1 cellular context compared by ENCODE assay signal in the genomic region with DNA sequence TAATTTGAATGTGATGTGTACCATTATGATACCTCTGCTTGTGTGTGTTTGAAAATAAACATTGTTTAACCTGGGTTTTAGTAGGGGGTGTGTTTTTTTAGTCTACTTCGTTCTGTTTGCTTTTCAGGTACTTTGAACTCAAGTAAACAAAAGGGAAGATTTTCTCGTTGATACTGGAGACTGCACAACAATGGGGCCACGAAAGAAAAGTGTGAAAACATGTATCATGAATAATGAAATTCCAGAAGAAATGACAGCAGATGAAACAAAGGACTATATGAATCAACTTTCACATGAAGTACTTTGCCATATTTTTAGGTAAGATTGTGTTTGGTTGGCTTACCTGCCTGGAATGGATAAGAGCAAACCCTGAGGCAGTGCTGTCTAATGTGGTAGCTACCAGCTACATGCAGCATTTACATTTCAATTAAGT.
TF ChIP-seq lines count a peak whose summit lies in the region.

No MANE protein-coding gene starts in this region.

TF ChIP-seq in HepG2, 621 proteins besides CTCF, POLR2A, EP300 and RAD21 (continued from another document and continues in another):
- TF ChIP-seq, protein P1, sequence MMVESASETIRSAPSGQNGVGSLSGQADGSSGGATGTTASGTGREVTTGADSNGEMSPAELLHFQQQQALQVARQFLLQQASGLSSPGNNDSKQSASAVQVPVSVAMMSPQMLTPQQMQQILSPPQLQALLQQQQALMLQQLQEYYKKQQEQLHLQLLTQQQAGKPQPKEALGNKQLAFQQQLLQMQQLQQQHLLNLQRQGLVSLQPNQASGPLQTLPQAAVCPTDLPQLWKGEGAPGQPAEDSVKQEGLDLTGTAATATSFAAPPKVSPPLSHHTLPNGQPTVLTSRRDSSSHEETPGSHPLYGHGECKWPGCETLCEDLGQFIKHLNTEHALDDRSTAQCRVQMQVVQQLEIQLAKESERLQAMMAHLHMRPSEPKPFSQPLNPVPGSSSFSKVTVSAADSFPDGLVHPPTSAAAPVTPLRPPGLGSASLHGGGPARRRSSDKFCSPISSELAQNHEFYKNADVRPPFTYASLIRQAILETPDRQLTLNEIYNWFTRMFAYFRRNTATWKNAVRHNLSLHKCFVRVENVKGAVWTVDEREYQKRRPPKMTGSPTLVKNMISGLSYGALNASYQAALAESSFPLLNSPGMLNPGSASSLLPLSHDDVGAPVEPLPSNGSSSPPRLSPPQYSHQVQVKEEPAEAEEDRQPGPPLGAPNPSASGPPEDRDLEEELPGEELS (CRISPR knock-in tag; IDR thresholded peaks at IDR 0.05) = peak; percentile 93
- TF ChIP-seq, protein P2, sequence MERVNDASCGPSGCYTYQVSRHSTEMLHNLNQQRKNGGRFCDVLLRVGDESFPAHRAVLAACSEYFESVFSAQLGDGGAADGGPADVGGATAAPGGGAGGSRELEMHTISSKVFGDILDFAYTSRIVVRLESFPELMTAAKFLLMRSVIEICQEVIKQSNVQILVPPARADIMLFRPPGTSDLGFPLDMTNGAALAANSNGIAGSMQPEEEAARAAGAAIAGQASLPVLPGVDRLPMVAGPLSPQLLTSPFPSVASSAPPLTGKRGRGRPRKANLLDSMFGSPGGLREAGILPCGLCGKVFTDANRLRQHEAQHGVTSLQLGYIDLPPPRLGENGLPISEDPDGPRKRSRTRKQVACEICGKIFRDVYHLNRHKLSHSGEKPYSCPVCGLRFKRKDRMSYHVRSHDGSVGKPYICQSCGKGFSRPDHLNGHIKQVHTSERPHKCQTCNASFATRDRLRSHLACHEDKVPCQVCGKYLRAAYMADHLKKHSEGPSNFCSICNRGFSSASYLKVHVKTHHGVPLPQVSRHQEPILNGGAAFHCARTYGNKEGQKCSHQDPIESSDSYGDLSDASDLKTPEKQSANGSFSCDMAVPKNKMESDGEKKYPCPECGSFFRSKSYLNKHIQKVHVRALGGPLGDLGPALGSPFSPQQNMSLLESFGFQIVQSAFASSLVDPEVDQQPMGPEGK (CRISPR knock-in tag; IDR thresholded peaks at IDR 0.05) = peak; percentile 66; the same call in 1 of the 2 replicates
- TF ChIP-seq NR2F1 (CRISPR knock-in tag; IDR thresholded peaks at IDR 0.05) = peak in 1 of 2 experiments; percentile 47; a peak in 1 of 4 replicates
- TF ChIP-seq, protein P3, sequence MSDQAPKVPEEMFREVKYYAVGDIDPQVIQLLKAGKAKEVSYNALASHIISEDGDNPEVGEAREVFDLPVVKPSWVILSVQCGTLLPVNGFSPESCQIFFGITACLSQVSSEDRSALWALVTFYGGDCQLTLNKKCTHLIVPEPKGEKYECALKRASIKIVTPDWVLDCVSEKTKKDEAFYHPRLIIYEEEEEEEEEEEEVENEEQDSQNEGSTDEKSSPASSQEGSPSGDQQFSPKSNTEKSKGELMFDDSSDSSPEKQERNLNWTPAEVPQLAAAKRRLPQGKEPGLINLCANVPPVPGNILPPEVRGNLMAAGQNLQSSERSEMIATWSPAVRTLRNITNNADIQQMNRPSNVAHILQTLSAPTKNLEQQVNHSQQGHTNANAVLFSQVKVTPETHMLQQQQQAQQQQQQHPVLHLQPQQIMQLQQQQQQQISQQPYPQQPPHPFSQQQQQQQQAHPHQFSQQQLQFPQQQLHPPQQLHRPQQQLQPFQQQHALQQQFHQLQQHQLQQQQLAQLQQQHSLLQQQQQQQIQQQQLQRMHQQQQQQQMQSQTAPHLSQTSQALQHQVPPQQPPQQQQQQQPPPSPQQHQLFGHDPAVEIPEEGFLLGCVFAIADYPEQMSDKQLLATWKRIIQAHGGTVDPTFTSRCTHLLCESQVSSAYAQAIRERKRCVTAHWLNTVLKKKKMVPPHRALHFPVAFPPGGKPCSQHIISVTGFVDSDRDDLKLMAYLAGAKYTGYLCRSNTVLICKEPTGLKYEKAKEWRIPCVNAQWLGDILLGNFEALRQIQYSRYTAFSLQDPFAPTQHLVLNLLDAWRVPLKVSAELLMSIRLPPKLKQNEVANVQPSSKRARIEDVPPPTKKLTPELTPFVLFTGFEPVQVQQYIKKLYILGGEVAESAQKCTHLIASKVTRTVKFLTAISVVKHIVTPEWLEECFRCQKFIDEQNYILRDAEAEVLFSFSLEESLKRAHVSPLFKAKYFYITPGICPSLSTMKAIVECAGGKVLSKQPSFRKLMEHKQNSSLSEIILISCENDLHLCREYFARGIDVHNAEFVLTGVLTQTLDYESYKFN (CRISPR knock-in tag; conservative IDR thresholded peaks at IDR 0.05) = peak; percentile 91
- TF ChIP-seq, protein P4, sequence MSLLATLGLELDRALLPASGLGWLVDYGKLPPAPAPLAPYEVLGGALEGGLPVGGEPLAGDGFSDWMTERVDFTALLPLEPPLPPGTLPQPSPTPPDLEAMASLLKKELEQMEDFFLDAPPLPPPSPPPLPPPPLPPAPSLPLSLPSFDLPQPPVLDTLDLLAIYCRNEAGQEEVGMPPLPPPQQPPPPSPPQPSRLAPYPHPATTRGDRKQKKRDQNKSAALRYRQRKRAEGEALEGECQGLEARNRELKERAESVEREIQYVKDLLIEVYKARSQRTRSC (CRISPR knock-in tag; IDR thresholded peaks at IDR 0.05; ENCODE audit: low read depth) = no peak
- no peak; the same call in 1 of the 2 replicates for TF ChIP-seq GATAD1 (CRISPR knock-in tag; IDR thresholded peaks at IDR 0.05)
- peak; percentile 49; the same call in 1 of the 2 replicates for TF ChIP-seq MIER3 (CRISPR knock-in tag; IDR thresholded peaks at IDR 0.05; ENCODE audit: borderline replicate concordance)
- TF ChIP-seq, protein P5, sequence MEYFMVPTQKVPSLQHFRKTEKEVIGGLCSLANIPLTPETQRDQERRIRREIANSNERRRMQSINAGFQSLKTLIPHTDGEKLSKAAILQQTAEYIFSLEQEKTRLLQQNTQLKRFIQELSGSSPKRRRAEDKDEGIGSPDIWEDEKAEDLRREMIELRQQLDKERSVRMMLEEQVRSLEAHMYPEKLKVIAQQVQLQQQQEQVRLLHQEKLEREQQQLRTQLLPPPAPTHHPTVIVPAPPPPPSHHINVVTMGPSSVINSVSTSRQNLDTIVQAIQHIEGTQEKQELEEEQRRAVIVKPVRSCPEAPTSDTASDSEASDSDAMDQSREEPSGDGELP (IDR thresholded peaks at IDR 0.05; ENCODE audit: borderline replicate concordance, low read depth) = no peak
- peak; percentile 72 for TF ChIP-seq RARA (CRISPR knock-in tag; IDR thresholded peaks at IDR 0.05)
- TF ChIP-seq, protein P6, sequence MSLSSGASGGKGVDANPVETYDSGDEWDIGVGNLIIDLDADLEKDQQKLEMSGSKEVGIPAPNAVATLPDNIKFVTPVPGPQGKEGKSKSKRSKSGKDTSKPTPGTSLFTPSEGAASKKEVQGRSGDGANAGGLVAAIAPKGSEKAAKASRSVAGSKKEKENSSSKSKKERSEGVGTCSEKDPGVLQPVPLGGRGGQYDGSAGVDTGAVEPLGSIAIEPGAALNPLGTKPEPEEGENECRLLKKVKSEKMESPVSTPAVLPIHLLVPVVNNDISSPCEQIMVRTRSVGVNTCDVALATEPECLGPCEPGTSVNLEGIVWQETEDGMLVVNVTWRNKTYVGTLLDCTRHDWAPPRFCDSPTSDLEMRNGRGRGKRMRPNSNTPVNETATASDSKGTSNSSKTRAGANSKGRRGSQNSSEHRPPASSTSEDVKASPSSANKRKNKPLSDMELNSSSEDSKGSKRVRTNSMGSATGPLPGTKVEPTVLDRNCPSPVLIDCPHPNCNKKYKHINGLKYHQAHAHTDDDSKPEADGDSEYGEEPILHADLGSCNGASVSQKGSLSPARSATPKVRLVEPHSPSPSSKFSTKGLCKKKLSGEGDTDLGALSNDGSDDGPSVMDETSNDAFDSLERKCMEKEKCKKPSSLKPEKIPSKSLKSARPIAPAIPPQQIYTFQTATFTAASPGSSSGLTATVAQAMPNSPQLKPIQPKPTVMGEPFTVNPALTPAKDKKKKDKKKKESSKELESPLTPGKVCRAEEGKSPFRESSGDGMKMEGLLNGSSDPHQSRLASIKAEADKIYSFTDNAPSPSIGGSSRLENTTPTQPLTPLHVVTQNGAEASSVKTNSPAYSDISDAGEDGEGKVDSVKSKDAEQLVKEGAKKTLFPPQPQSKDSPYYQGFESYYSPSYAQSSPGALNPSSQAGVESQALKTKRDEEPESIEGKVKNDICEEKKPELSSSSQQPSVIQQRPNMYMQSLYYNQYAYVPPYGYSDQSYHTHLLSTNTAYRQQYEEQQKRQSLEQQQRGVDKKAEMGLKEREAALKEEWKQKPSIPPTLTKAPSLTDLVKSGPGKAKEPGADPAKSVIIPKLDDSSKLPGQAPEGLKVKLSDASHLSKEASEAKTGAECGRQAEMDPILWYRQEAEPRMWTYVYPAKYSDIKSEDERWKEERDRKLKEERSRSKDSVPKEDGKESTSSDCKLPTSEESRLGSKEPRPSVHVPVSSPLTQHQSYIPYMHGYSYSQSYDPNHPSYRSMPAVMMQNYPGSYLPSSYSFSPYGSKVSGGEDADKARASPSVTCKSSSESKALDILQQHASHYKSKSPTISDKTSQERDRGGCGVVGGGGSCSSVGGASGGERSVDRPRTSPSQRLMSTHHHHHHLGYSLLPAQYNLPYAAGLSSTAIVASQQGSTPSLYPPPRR (CRISPR knock-in tag; IDR thresholded peaks at IDR 0.05; ENCODE audit: borderline replicate concordance) = peak; percentile 90
- TF ChIP-seq, protein P7, sequence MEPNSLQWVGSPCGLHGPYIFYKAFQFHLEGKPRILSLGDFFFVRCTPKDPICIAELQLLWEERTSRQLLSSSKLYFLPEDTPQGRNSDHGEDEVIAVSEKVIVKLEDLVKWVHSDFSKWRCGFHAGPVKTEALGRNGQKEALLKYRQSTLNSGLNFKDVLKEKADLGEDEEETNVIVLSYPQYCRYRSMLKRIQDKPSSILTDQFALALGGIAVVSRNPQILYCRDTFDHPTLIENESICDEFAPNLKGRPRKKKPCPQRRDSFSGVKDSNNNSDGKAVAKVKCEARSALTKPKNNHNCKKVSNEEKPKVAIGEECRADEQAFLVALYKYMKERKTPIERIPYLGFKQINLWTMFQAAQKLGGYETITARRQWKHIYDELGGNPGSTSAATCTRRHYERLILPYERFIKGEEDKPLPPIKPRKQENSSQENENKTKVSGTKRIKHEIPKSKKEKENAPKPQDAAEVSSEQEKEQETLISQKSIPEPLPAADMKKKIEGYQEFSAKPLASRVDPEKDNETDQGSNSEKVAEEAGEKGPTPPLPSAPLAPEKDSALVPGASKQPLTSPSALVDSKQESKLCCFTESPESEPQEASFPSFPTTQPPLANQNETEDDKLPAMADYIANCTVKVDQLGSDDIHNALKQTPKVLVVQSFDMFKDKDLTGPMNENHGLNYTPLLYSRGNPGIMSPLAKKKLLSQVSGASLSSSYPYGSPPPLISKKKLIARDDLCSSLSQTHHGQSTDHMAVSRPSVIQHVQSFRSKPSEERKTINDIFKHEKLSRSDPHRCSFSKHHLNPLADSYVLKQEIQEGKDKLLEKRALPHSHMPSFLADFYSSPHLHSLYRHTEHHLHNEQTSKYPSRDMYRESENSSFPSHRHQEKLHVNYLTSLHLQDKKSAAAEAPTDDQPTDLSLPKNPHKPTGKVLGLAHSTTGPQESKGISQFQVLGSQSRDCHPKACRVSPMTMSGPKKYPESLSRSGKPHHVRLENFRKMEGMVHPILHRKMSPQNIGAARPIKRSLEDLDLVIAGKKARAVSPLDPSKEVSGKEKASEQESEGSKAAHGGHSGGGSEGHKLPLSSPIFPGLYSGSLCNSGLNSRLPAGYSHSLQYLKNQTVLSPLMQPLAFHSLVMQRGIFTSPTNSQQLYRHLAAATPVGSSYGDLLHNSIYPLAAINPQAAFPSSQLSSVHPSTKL (CRISPR knock-in tag; IDR thresholded peaks at IDR 0.05) = peak; percentile 93
- TF ChIP-seq TEAD3 (CRISPR knock-in tag; optimal IDR thresholded peaks at IDR 0.05; ENCODE audit: borderline replicate concordance) = peak; percentile 54
- TF ChIP-seq CREM (IDR thresholded peaks at IDR 0.05) = peak; percentile 55
- no peak for TF ChIP-seq CREM (CRISPR knock-in tag; IDR thresholded peaks at IDR 0.05)
- TF ChIP-seq ZNF496 (CRISPR knock-in tag; IDR thresholded peaks at IDR 0.05; ENCODE audit: insufficient replicate concordance) = no peak
- TF ChIP-seq, protein P8, sequence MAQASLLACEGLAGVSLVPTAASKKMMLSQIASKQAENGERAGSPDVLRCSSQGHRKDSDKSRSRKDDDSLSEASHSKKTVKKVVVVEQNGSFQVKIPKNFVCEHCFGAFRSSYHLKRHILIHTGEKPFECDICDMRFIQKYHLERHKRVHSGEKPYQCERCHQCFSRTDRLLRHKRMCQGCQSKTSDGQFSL (CRISPR knock-in tag; IDR thresholded peaks at IDR 0.05) = no peak
- TF ChIP-seq, protein P9, sequence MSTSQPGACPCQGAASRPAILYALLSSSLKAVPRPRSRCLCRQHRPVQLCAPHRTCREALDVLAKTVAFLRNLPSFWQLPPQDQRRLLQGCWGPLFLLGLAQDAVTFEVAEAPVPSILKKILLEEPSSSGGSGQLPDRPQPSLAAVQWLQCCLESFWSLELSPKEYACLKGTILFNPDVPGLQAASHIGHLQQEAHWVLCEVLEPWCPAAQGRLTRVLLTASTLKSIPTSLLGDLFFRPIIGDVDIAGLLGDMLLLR (CRISPR knock-in tag; IDR thresholded peaks at IDR 0.05) = no peak
- peak; percentile 71 for TF ChIP-seq NCOA2 (CRISPR knock-in tag; IDR thresholded peaks at IDR 0.05)
- TF ChIP-seq ZNF883 (CRISPR knock-in tag; IDR thresholded peaks at IDR 0.05; ENCODE audit: not compliant biosample characterization) = no peak
- no peak for TF ChIP-seq ZNF451 (CRISPR knock-in tag; IDR thresholded peaks at IDR 0.05)
- TF ChIP-seq RBM22 (optimal IDR thresholded peaks at IDR 0.05; ENCODE audit: low read length) = peak; percentile 40
- 0 out of 2 replicates have a peak, but pooled peaks have one; percentile 39 for TF ChIP-seq KMT2B (CRISPR knock-in tag; IDR thresholded peaks at IDR 0.05)
- no peak for TF ChIP-seq SMAD9 (CRISPR knock-in tag; IDR thresholded peaks at IDR 0.05)
- no peak for TF ChIP-seq ZNF547 (CRISPR knock-in tag; IDR thresholded peaks at IDR 0.05)
- no peak for TF ChIP-seq MLLT10 (CRISPR knock-in tag; IDR thresholded peaks at IDR 0.05)
- TF ChIP-seq, protein P10, sequence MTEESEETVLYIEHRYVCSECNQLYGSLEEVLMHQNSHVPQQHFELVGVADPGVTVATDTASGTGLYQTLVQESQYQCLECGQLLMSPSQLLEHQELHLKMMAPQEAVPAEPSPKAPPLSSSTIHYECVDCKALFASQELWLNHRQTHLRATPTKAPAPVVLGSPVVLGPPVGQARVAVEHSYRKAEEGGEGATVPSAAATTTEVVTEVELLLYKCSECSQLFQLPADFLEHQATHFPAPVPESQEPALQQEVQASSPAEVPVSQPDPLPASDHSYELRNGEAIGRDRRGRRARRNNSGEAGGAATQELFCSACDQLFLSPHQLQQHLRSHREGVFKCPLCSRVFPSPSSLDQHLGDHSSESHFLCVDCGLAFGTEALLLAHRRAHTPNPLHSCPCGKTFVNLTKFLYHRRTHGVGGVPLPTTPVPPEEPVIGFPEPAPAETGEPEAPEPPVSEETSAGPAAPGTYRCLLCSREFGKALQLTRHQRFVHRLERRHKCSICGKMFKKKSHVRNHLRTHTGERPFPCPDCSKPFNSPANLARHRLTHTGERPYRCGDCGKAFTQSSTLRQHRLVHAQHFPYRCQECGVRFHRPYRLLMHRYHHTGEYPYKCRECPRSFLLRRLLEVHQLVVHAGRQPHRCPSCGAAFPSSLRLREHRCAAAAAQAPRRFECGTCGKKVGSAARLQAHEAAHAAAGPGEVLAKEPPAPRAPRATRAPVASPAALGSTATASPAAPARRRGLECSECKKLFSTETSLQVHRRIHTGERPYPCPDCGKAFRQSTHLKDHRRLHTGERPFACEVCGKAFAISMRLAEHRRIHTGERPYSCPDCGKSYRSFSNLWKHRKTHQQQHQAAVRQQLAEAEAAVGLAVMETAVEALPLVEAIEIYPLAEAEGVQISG (CRISPR knock-in tag; IDR thresholded peaks at IDR 0.05) = no peak
- peak; percentile 70 for TF ChIP-seq GFI1 (CRISPR knock-in tag; IDR thresholded peaks at IDR 0.05; ENCODE audit: borderline replicate concordance)
- TF ChIP-seq, protein P11, sequence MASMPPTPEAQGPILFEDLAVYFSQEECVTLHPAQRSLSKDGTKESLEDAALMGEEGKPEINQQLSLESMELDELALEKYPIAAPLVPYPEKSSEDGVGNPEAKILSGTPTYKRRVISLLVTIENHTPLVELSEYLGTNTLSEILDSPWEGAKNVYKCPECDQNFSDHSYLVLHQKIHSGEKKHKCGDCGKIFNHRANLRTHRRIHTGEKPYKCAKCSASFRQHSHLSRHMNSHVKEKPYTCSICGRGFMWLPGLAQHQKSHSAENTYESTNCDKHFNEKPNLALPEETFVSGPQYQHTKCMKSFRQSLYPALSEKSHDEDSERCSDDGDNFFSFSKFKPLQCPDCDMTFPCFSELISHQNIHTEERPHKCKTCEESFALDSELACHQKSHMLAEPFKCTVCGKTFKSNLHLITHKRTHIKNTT (CRISPR knock-in tag; IDR thresholded peaks at IDR 0.05) = no peak
